ENCODE assay signal across 1 cellular context in the genomic region with DNA sequence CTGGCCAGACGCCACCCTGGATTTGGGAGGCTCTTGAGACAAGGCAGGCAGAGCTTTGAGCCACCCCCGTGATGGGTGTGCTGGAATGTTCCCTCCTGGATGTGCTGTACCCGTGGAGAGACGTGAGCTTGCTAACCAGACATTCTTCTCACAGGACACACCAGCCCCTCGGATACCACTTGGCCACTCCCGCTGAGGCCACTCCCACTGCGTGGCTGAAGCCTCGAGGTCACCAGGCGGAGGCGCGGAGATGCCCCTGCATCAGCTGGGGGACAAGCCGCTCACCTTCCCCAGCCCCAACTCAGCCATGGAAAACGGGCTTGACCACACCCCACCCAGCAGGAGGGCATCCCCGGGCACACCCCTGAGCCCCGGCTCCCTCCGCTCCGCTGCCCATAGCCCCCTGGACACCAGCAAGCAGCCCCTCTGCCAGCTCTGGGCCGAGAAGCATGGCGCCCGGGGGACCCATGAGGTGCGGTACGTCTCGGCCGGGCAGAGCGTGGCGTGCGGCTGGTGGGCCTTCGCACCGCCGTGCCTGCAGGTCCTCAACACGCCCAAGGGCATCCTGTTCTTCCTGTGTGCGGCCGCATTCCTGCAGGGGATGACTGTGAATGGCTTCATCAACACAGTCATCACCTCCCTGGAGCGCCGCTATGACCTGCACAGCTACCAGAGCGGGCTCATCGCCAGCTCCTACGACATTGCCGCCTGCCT.
TF ChIP-seq lines count a peak whose summit lies in the region.

No MANE protein-coding gene starts in this region.

TF ChIP-seq in IMR-90, 13 proteins besides CTCF, POLR2A, EP300 and RAD21:
- TF ChIP-seq NFE2L2 (IDR thresholded peaks at IDR 0.05; ENCODE audit: low read depth, low read length) (no peak), BHLHE40 (IDR thresholded peaks at IDR 0.05; ENCODE audit: low read depth, low read length) (no peak), MAFK (IDR thresholded peaks at IDR 0.05; ENCODE audit: low read depth, low read length) (no peak), ELK1 (IDR thresholded peaks at IDR 0.05; ENCODE audit: borderline replicate concordance, low read depth, low read length) (no peak), FOS (IDR thresholded peaks at IDR 0.05; ENCODE audit: low read depth, low read length) (no peak), CEBPB (IDR thresholded peaks at IDR 0.05; ENCODE audit: low read depth, low read length) (no peak), RFX5 (IDR thresholded peaks at IDR 0.05; ENCODE audit: low read depth, low read length) (no peak), MAZ (IDR thresholded peaks at IDR 0.05; ENCODE audit: borderline replicate concordance, low read depth, low read length) (no peak), CHD1 (IDR thresholded peaks at IDR 0.05; ENCODE audit: low read depth, low read length) (no peak), RCOR1 (IDR thresholded peaks at IDR 0.05; ENCODE audit: insufficient replicate concordance, low read length) (no peak), USF2 (IDR thresholded peaks at IDR 0.05; ENCODE audit: low read depth, low read length) (no peak)
TF ChIP-seq in IMR-90: peak in this region for 0.
